Comparison of ENCODE assay signal across 15 cellular contexts in genomic region chr5:33310471-33310870, GRCh38.
DNase-seq lines count a peak whose midpoint lies in the region; ATAC-seq and TF ChIP-seq lines count a peak whose summit lies in the region.
"Had no signal": no experiment of that assay in that cellular context is flagged by ENCODE, and none has a peak within 500 bp of the region (broad histone marks: within the 10 kb centered on the region; RNA-seq: fewer than 3 reads in every experiment).

No MANE protein-coding gene starts in this region.

- no peak overlapping the region for H3K4me3 ChIP-seq in IMR-90 (ENCODE audit: insufficient read depth, low read depth, low read length)
- H3K4me3 ChIP-seq in cardiac fibroblast (replicated peaks in 1 of 2; ENCODE audit: low read depth in 2 of 2, low read length in 2 of 2), result no peak overlapping the region
- no peak overlapping the region for H3K4me3 ChIP-seq in kidney epithelial cell (ENCODE audit: low read depth, low read length)
- no peak overlapping the region for H3K4me3 ChIP-seq in ovary

- H3K23ac ChIP-seq in IMR-90 (ENCODE audit: low read depth, low read length), result no peak overlapping the region

- H4K5ac ChIP-seq in IMR-90 (ENCODE audit: low read depth, low read length), result peak overlapping the region; percentile 96; the same call in 1 of the 2 replicates

- peak overlapping the region; percentile 89; the same call in 1 of the 2 replicates for H3K14ac ChIP-seq in IMR-90 (replicated peaks; ENCODE audit: low read depth, low read length)

- H2BK20ac ChIP-seq in IMR-90 (ENCODE audit: low read depth, low read length), result peak overlapping the region; percentile 94

- no peaks in the 10 kb centered on the region for H3K79me1 ChIP-seq in IMR-90 (ENCODE audit: low read depth in 1 of 2, low read length in 2 of 2)

- no peaks in the 10 kb centered on the region for H4K20me1 ChIP-seq in IMR-90 (ENCODE audit: insufficient read depth, low read length)

- H3K9ac ChIP-seq in IMR-90 (ENCODE audit: low read depth, low read length), result peak overlapping the region; percentile 31; the same call in 1 of the 2 replicates

- no peak overlapping the region for H3K4me2 ChIP-seq in IMR-90 (ENCODE audit: low read depth, low read length)

- H3K27me3 ChIP-seq in IMR-90 (ENCODE audit: control insufficient read depth, insufficient read depth, low read length), result no peaks in the 10 kb centered on the region
- no peaks in the 10 kb centered on the region for H3K27me3 ChIP-seq in kidney epithelial cell (ENCODE audit: control insufficient read depth, insufficient read depth, low read length)
- H3K27me3 ChIP-seq in ovary, result no peaks in the 10 kb centered on the region
- H3K27me3 ChIP-seq: neutrophil had no signal

- BruUV-seq in IMR-90 (replicated peaks; lab: Mats Ljungman, UMichigan), result no TSS peak

- no peak overlapping the region for H2AFZ ChIP-seq in IMR-90 (replicated peaks; ENCODE audit: low read length, poor library complexity)

- H2AK9ac ChIP-seq in IMR-90 (replicated peaks; ENCODE audit: low read depth, low read length, poor library complexity), result no peak overlapping the region

- dilution Hi-C loops in IMR-90 (cut with HindIII; ENCODE audit: low sequenced_read_pairs, unreplicated experiment), result no loop called here

- H3K56ac ChIP-seq in IMR-90 (ENCODE audit: extremely low read depth, insufficient read depth, low read length), result peak overlapping the region; percentile 65

- peak overlapping the region; percentile 95; the same call in 1 of the 2 replicates for H3K18ac ChIP-seq in IMR-90 (ENCODE audit: low read depth, low read length)

- no peak overlapping the region for H2AK5ac ChIP-seq in IMR-90 (ENCODE audit: low read depth, low read length)

- POLR2A ChIA-PET in IMR-90 (lab: Charles Lee; ENCODE audit: unreplicated experiment), result no interaction called here

- H3K4me1 ChIP-seq in IMR-90 (ENCODE audit: control insufficient read depth, insufficient read depth, low read length), result peaks cover 15% of the 10 kb centered on the region
- peaks cover 2% of the 10 kb centered on the region for H3K4me1 ChIP-seq in ovary (ENCODE audit: insufficient read depth)

- H3K27ac ChIP-seq in IMR-90 (ENCODE audit: insufficient read depth, low read length) (peak overlapping the region; percentile 83), ovary (no peak overlapping the region)
- H3K27ac ChIP-seq: neutrophil had no signal

- TF ChIP-seq EP300 in ovary (IDR thresholded peaks at IDR 0.05), result no peak

- peak overlapping the region; percentile 97 for H2BK5ac ChIP-seq in IMR-90 (ENCODE audit: low read depth, low read length, poor library complexity, severe bottlenecking)

- H3K4ac ChIP-seq in IMR-90 (ENCODE audit: low read depth, low read length), result peak overlapping the region; percentile 94; the same call in 1 of the 2 replicates

- H3K36me3 ChIP-seq in IMR-90 (ENCODE audit: control insufficient read depth, insufficient read depth, low read length), result no peaks in the 10 kb centered on the region
- H3K36me3 ChIP-seq in kidney epithelial cell (ENCODE audit: control insufficient read depth, insufficient read depth, low read length), result no peaks in the 10 kb centered on the region
- no peaks in the 10 kb centered on the region for H3K36me3 ChIP-seq in ovary
- H3K36me3 ChIP-seq: neutrophil had no signal

- intact Hi-C loops in IMR-90 (cut with micrococcal nuclease) (loop anchor here (5.0 kb wide), 1 partner anchor 107 kb away; no protein-coding TSS in a partner anchor), ovary (cut with DNase I) (no loop called here)

- no peak for TF ChIP-seq POLR2A in IMR-90 (IDR thresholded peaks at IDR 0.05; ENCODE audit: low read depth, low read length)
- TF ChIP-seq POLR2A in ovary (IDR thresholded peaks at IDR 0.05), result no peak

- H3K9me1 ChIP-seq in IMR-90 (ENCODE audit: insufficient read depth, low read length), result peaks cover 10% of the 10 kb centered on the region

- TF ChIP-seq RAD21 in IMR-90 (IDR thresholded peaks at IDR 0.05; ENCODE audit: low read length), result no peak

- H4K8ac ChIP-seq in IMR-90 (ENCODE audit: low read depth in 2 of 2, low read length in 2 of 2), result peak overlapping the region; percentile 66 to 97

- CTCF ChIA-PET in IMR-90 (lab: Yijun Ruan, JAX), result interaction anchor here (0.6 to 1.9 kb wide), 2 partner anchors 11 to 834 kb away, joined by 4 to 8 read pairs; no protein-coding TSS in a partner anchor

- peak overlapping the region; percentile 98; the same call in 1 of the 2 replicates for H2BK120ac ChIP-seq in IMR-90 (ENCODE audit: low read depth, low read length)

- peak overlapping the region; percentile 88 for H4K91ac ChIP-seq in IMR-90 (ENCODE audit: insufficient read depth, low read depth, low read length)

- H2BK15ac ChIP-seq in IMR-90 (ENCODE audit: low read depth, low read length), result peak overlapping the region; percentile 90; the same call in 1 of the 3 replicates

- WGBS in IMR-90 (ENCODE audit: extremely low coverage in 2 of 2, insufficient read length in 1 of 2), 2 experiments, result no CpG with 5 or more reads among the region's 1 CpG
- WGBS in ovary, 3 donors, result 80 to 93% (median 91%) methylated on average over 1 of the region's 1 CpG

- TF ChIP-seq CTCF in IMR-90 (conservative IDR thresholded peaks at IDR 0.05; ENCODE audit: low read depth, low read length) (no peak), cardiac fibroblast (IDR thresholded peaks at IDR 0.05; ENCODE audit: low read depth, low read length) (no peak), kidney epithelial cell (IDR thresholded peaks at IDR 0.05; ENCODE audit: insufficient read depth, low read length, poor library complexity, severe bottlenecking) (no peak), ovary (IDR thresholded peaks at IDR 0.05) (no peak)

- ATAC-seq in IMR-90 (ENCODE audit: low read depth) (peak; percentile 78), GM21825 (IDR thresholded peaks at IDR 0.05; ENCODE audit: unreplicated experiment) (no peak), GM18519 (IDR thresholded peaks at IDR 0.05; ENCODE audit: low FRiP score, unreplicated experiment) (no peak)
- ATAC-seq: activated CD4-positive, CD25-positive, alpha-beta regulatory T cell treated with anti-CD3 and anti-CD28 coated beads, Interleukin-2, amount 50 U/mL, for 24 hours; T-cell had no signal

- H3K9me3 ChIP-seq in IMR-90 (ENCODE audit: control insufficient read depth, insufficient read depth, low read length) (no peaks in the 10 kb centered on the region), ovary (no peaks in the 10 kb centered on the region)
- H3K9me3 ChIP-seq: neutrophil had no signal

- in situ Hi-C loops in IMR-90 (cut with MboI; ENCODE audit: low sequenced_read_pairs), result no loop called here

- DNase-seq in AG08395 (ENCODE audit: low spot score) (peak; percentile 36), IMR-90 (peak; percentile 95), cardiac fibroblast (ENCODE audit: low read depth in 2 of 2) (peak; percentile 67 to 92), kidney epithelial cell (ENCODE audit: low read depth) (peak; percentile 42), NCI-H2227 (lab: John Stamatoyannopoulos, UW; ENCODE audit: unreplicated experiment) (no peak), ovary (no peak)
- DNase-seq: mesendoderm; NCI-H1105 treated with DMSO at 0.1 percent for 48 hours; NCI-H446; stimulated activated CD4-positive, alpha-beta T cell treated with anti-CD3 and anti-CD28 coated beads, Interleukin-12 subunit alpha, Interleukin-12 subunit beta, amount 100 ng/mL, for 4 hours; T-cell had no signal

TF ChIP-seq in IMR-90, 13 proteins besides CTCF, POLR2A, EP300 and RAD21:
- TF ChIP-seq MXI1 (IDR thresholded peaks at IDR 0.05; ENCODE audit: borderline replicate concordance, low read depth, low read length), result no peak
- no peak for TF ChIP-seq CHD1 (IDR thresholded peaks at IDR 0.05; ENCODE audit: low read depth, low read length)
- TF ChIP-seq MAFK (IDR thresholded peaks at IDR 0.05; ENCODE audit: low read depth, low read length), result peak; percentile 21; the same call in 1 of the 2 replicates
- peak; percentile 81 for TF ChIP-seq CEBPB (IDR thresholded peaks at IDR 0.05; ENCODE audit: low read depth, low read length)
- TF ChIP-seq BHLHE40 (IDR thresholded peaks at IDR 0.05; ENCODE audit: low read depth, low read length), result no peak
- peak; percentile 73; the same call in 1 of the 2 replicates for TF ChIP-seq FOS (IDR thresholded peaks at IDR 0.05; ENCODE audit: low read depth, low read length)

Comparison
In these comparisons a context has a peak if more than half of its experiments do, and no peak if none do; other contexts are left out.
1. DNase-seq: peak in AG08395 (single experiment), IMR-90 (single experiment), cardiac fibroblast (2 of 2) and kidney epithelial cell (single experiment); none in NCI-H2227 (single experiment) and ovary (0 of 5).